Comparison of ENCODE assay signal across 14 cellular contexts in genomic region chrX:129823523-129823922, GRCh38. TPM values are rescaled to one million over a fixed set of nuclear protein-coding genes. Genes with fewer than 3 reads are reported as not detected.
DNase-seq lines count a peak whose midpoint lies in the region; ATAC-seq lines count a peak whose summit lies in the region.
"Had no signal": no experiment of that assay in that cellular context is flagged by ENCODE, and none has a peak within 500 bp of the region (broad histone marks: within the 10 kb centered on the region; RNA-seq: fewer than 3 reads in every experiment).

No MANE protein-coding gene starts in this region.

- peak overlapping the region; percentile 75 for H3K27ac Mint-ChIP-seq in activated CD8-positive, alpha-beta T cell treated with anti-CD3 and anti-CD28 coated beads, Interleukin-2, amount 10 ng/mL, durations not matched to agents 7 days and 5 days
- peak overlapping the region; percentile 82 to 91 for H3K27ac Mint-ChIP-seq in stimulated activated naive CD8-positive, alpha-beta T cell treated with anti-CD3 and anti-CD28 coated beads, Interleukin-15, amount 100 ng/mL, for 72 hours
- H3K27ac Mint-ChIP-seq: IgD-negative memory B cell, WTC11 had no signal

- peak; percentile 0 for DNase-seq in stimulated activated naive CD4-positive, alpha-beta T cell treated with Interleukin-2 at 50 U/mL for 16 hours (lab: John Stamatoyannopoulos, UW)
- no peak for DNase-seq in stimulated activated naive CD4-positive, alpha-beta T cell (lab: John Stamatoyannopoulos, UW)
- no peak for DNase-seq in activated CD8-positive, alpha-beta T cell treated with anti-CD3 and anti-CD28 coated beads, Interleukin-2, amount 10 ng/mL, durations not matched to agents 7 days and 5 days
- DNase-seq in stimulated activated naive CD8-positive, alpha-beta T cell treated with anti-CD3 and anti-CD28 coated beads, Interleukin-15, amount 100 ng/mL, for 72 hours = peak in 1 of 2 donors; percentile 10
- no peak for DNase-seq in NAMALWA (ENCODE audit: low spot score)
- DNase-seq: hippocampal formation, NCI-H226 had no signal

- peaks cover 19% of the 10 kb centered on the region for H3K36me3 ChIP-seq in KOPT-K1 (ENCODE audit: insufficient read depth, low read length)

- H3K9me3 ChIP-seq in KOPT-K1 (ENCODE audit: insufficient read depth, low read length, poor library complexity, severe bottlenecking) = no peaks in the 10 kb centered on the region

- H3K4me3 Mint-ChIP-seq in activated CD8-positive, alpha-beta T cell treated with anti-CD3 and anti-CD28 coated beads, Interleukin-2, amount 10 ng/mL, durations not matched to agents 7 days and 5 days = no peak overlapping the region
- H3K4me3 Mint-ChIP-seq in stimulated activated naive CD8-positive, alpha-beta T cell treated with anti-CD3 and anti-CD28 coated beads, Interleukin-15, amount 100 ng/mL, for 72 hours = peak overlapping the region; percentile 44 to 49
- H3K4me3 Mint-ChIP-seq: WTC11 had no signal

- H3K27ac ChIP-seq in KOPT-K1 (ENCODE audit: low read depth, low read length, poor library complexity, severe bottlenecking) = peak overlapping the region; percentile 22

- H3K27me3 Mint-ChIP-seq in activated CD8-positive, alpha-beta T cell treated with anti-CD3 and anti-CD28 coated beads, Interleukin-2, amount 10 ng/mL, durations not matched to agents 7 days and 5 days (ENCODE audit: low read depth) = no peaks in the 10 kb centered on the region
- no peaks in the 10 kb centered on the region for H3K27me3 Mint-ChIP-seq in stimulated activated naive CD8-positive, alpha-beta T cell treated with anti-CD3 and anti-CD28 coated beads, Interleukin-15, amount 100 ng/mL, for 72 hours
- H3K27me3 Mint-ChIP-seq: IgD-negative memory B cell had no signal

- H3K4me1 Mint-ChIP-seq in activated CD8-positive, alpha-beta T cell treated with anti-CD3 and anti-CD28 coated beads, Interleukin-2, amount 10 ng/mL, durations not matched to agents 7 days and 5 days (ENCODE audit: low read depth) = peaks cover 14% of the 10 kb centered on the region
- H3K4me1 Mint-ChIP-seq in stimulated activated naive CD8-positive, alpha-beta T cell treated with anti-CD3 and anti-CD28 coated beads, Interleukin-15, amount 100 ng/mL, for 72 hours = peaks cover 6% of the 10 kb centered on the region

- CTCF ChIA-PET in activated CD8-positive, alpha-beta T cell treated with anti-CD3 and anti-CD28 coated beads, Interleukin-2, amount 10 ng/mL, durations not matched to agents 7 days and 5 days (lab: Charles Lee) = interaction anchor here (0.8 to 2.9 kb wide), 28 partner anchors 9 to 237 kb away, joined by 3 to 20 read pairs (median 5); partner anchors contain the start of genes APLN and ZDHHC9

- no peaks in the 10 kb centered on the region for H3K9me3 Mint-ChIP-seq in activated CD8-positive, alpha-beta T cell treated with anti-CD3 and anti-CD28 coated beads, Interleukin-2, amount 10 ng/mL, durations not matched to agents 7 days and 5 days (ENCODE audit: insufficient read depth)
- no peaks in the 10 kb centered on the region for H3K9me3 Mint-ChIP-seq in stimulated activated naive CD8-positive, alpha-beta T cell treated with anti-CD3 and anti-CD28 coated beads, Interleukin-15, amount 100 ng/mL, for 72 hours
- H3K9me3 Mint-ChIP-seq: IgD-negative memory B cell, WTC11 had no signal

- peak; percentile 23 for ATAC-seq in activated CD8-positive, alpha-beta T cell treated with anti-CD3 and anti-CD28 coated beads, Interleukin-2, amount 10 ng/mL, durations not matched to agents 7 days and 5 days
- ATAC-seq in stimulated activated naive CD8-positive, alpha-beta T cell treated with anti-CD3 and anti-CD28 coated beads, Interleukin-15, amount 100 ng/mL, for 72 hours = peak; percentile 55
- ATAC-seq in GM18870 (IDR thresholded peaks at IDR 0.05; ENCODE audit: unreplicated experiment) (no peak), GM21737 (IDR thresholded peaks at IDR 0.05; ENCODE audit: unreplicated experiment) (no peak)

- POLR2A ChIA-PET in activated CD8-positive, alpha-beta T cell treated with anti-CD3 and anti-CD28 coated beads, Interleukin-2, amount 10 ng/mL, durations not matched to agents 7 days and 5 days (lab: Charles Lee) = no interaction called here

- H3K36me3 Mint-ChIP-seq in activated CD8-positive, alpha-beta T cell treated with anti-CD3 and anti-CD28 coated beads, Interleukin-2, amount 10 ng/mL, durations not matched to agents 7 days and 5 days (ENCODE audit: low read depth) = peaks cover 2% of the 10 kb centered on the region

RNA-seq across cellular contexts. Expression of gene ZDHHC9, which starts 20.2 kb away (rescaled TPM):
- total RNA-seq in activated CD8-positive, alpha-beta T cell treated with anti-CD3 and anti-CD28 coated beads, Interleukin-2, amount 10 ng/mL, durations not matched to agents 7 days and 5 days = 1 to 10 TPM; 4.7 to 5.4 TPM

RNA-seq across cellular contexts. Expression of gene SASH3, which starts 43.8 kb away (rescaled TPM):
- total RNA-seq in activated CD8-positive, alpha-beta T cell treated with anti-CD3 and anti-CD28 coated beads, Interleukin-2, amount 10 ng/mL, durations not matched to agents 7 days and 5 days = 100 to 1,000 TPM; 286 to 303 TPM
- total RNA-seq: fibroblast of lung, osteocyte had no signal

Comparison
In these comparisons a context has a peak if more than half of its experiments do, and no peak if none do; other contexts are left out.
1. ATAC-seq: peak in activated CD8-positive, alpha-beta T cell treated with anti-CD3 and anti-CD28 coated beads, Interleukin-2, amount 10 ng/mL, durations not matched to agents 7 days and 5 days (single experiment) and stimulated activated naive CD8-positive, alpha-beta T cell treated with anti-CD3 and anti-CD28 coated beads, Interleukin-15, amount 100 ng/mL, for 72 hours (single experiment); none in GM18870 (single experiment) and GM21737 (single experiment).